8 cellular contexts compared by ENCODE assay signal in the genomic region with DNA sequence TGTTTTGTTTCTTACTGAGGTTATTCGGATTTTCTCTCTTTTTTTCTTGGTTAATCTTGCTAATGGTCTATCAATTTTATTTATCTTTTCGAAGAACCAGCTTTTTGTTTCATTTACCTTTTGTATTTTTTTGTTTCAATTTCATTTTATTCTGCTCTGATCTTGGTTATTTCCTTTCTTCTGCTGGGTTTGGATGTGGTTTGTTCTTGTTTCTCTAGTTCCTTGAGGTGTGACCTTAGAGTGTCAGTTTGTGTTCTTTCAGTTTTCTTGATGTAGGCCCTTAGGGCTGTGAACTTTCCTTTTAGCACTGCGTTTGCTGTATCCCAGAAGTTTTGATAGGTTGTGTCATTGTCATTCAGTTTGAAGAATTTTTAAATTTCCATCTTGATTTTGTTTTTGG.
DNase-seq lines count a peak whose midpoint lies in the region; ATAC-seq and FAIRE-seq lines count a peak whose summit lies in the region.
"Not testable (repeated sequence)": the region's sequence is repeated elsewhere in the genome, so short reads cannot be mapped to it uniquely, and the experiment has no call there.

No MANE protein-coding gene starts in this region.

- H3K27ac ChIP-seq in CD4-positive, CD25-positive, alpha-beta regulatory T cell (ENCODE audit: insufficient read depth, low read length, poor library complexity, severe bottlenecking), result not testable (repeated sequence)

- H3K9me3 ChIP-seq in CD4-positive, CD25-positive, alpha-beta regulatory T cell (ENCODE audit: control insufficient read depth in 2 of 2, low read length in 2 of 2), result not testable (repeated sequence)

- FAIRE-seq in endometrium (lab: Jason Lieb, UNC), result peak; percentile 65

- H3K27me3 Mint-ChIP-seq in CD4-positive, CD25-positive, alpha-beta regulatory T cell; IgD-negative memory B cell; T-helper 1 cell treated with Interleukin-12 subunit alpha and Interleukin-12 subunit beta and Interleukin-4 antibody, amounts not matched to agents 30 μg/mL and 1 μg/mL, for 36 hours (ENCODE audit: low read depth); activated CD4-positive, alpha-beta memory T cell treated with anti-CD3 and anti-CD28 coated beads, Interleukin-2, amount 10 ng/mL, durations not matched to agents 7 days and 5 days; activated T-helper 1 cell treated with anti-CD3 and anti-CD28 coated beads, Interleukin-12 subunit alpha, Interleukin-12 subunit beta, Interleukin-2, Interleukin-4 antibody, amounts not matched to agents 30 ng/mL and 10 ng/mL and 1 ng/mL, durations not matched to agents 14 hours and 24 hours and 36 hours (ENCODE audit: insufficient read depth); activated naive CD8-positive, alpha-beta T cell treated with anti-CD3 and anti-CD28 coated beads for 36 hours: not testable (repeated sequence)

- peak overlapping the region in 2 of 3 donors; percentile 0 to 18 for H3K27ac Mint-ChIP-seq in CD4-positive, CD25-positive, alpha-beta regulatory T cell
- peak overlapping the region in 2 of 3 donors; percentile 35 to 81 for H3K27ac Mint-ChIP-seq in IgD-negative memory B cell
- H3K27ac Mint-ChIP-seq in T-helper 1 cell treated with Interleukin-12 subunit alpha and Interleukin-12 subunit beta and Interleukin-4 antibody, amounts not matched to agents 30 μg/mL and 1 μg/mL, for 36 hours, result peak overlapping the region; percentile 86
- H3K27ac Mint-ChIP-seq in activated CD4-positive, alpha-beta memory T cell treated with anti-CD3 and anti-CD28 coated beads, Interleukin-2, amount 10 ng/mL, durations not matched to agents 7 days and 5 days, result peak overlapping the region; percentile 89
- H3K27ac Mint-ChIP-seq in activated T-helper 1 cell treated with anti-CD3 and anti-CD28 coated beads, Interleukin-12 subunit alpha, Interleukin-12 subunit beta, Interleukin-2, Interleukin-4 antibody, amounts not matched to agents 30 ng/mL and 10 ng/mL and 1 ng/mL, durations not matched to agents 14 hours and 24 hours and 36 hours, result peak overlapping the region; percentile 75
- H3K27ac Mint-ChIP-seq in activated naive CD8-positive, alpha-beta T cell treated with anti-CD3 and anti-CD28 coated beads for 36 hours, result peak overlapping the region; percentile 94
- peak overlapping the region; percentile 36 for H3K27ac Mint-ChIP-seq in stimulated activated effector memory CD8-positive, alpha-beta T cell treated with anti-CD3 and anti-CD28 coated beads, Interleukin-12 subunit alpha, Interleukin-12 subunit beta, amount 100 ng/mL, for 72 hours

- not testable (repeated sequence) for H3K4me1 ChIP-seq in CD4-positive, CD25-positive, alpha-beta regulatory T cell (ENCODE audit: control insufficient read depth, insufficient read depth, low read length, poor library complexity, severe bottlenecking)

- intact Hi-C loops in activated T-helper 1 cell treated with anti-CD3 and anti-CD28 coated beads, Interleukin-12 subunit alpha, Interleukin-12 subunit beta, Interleukin-2, Interleukin-4 antibody, amounts not matched to agents 30 ng/mL and 10 ng/mL and 1 ng/mL, durations not matched to agents 14 hours and 24 hours and 36 hours (cut with micrococcal nuclease), result loop anchor here (2.0 to 5.0 kb wide), 3 partner anchors 16 to 1774 kb away; no protein-coding TSS in a partner anchor

- peak overlapping the region; percentile 15 for H3K4me3 ChIP-seq in CD4-positive, CD25-positive, alpha-beta regulatory T cell (ENCODE audit: low read depth, low read length)

- H3K9me3 Mint-ChIP-seq in CD4-positive, CD25-positive, alpha-beta regulatory T cell, result peaks cover 0 to 16% (median 7%) of the 10 kb centered on the region in 7 donors
- peaks cover under 1 to 19% (median 4%) of the 10 kb centered on the region in 3 donors for H3K9me3 Mint-ChIP-seq in IgD-negative memory B cell
- peaks cover 30% of the 10 kb centered on the region for H3K9me3 Mint-ChIP-seq in T-helper 1 cell treated with Interleukin-12 subunit alpha and Interleukin-12 subunit beta and Interleukin-4 antibody, amounts not matched to agents 30 μg/mL and 1 μg/mL, for 36 hours
- peaks cover 11% of the 10 kb centered on the region for H3K9me3 Mint-ChIP-seq in activated CD4-positive, alpha-beta memory T cell treated with anti-CD3 and anti-CD28 coated beads, Interleukin-2, amount 10 ng/mL, durations not matched to agents 7 days and 5 days
- peaks cover 29% of the 10 kb centered on the region for H3K9me3 Mint-ChIP-seq in activated T-helper 1 cell treated with anti-CD3 and anti-CD28 coated beads, Interleukin-12 subunit alpha, Interleukin-12 subunit beta, Interleukin-2, Interleukin-4 antibody, amounts not matched to agents 30 ng/mL and 10 ng/mL and 1 ng/mL, durations not matched to agents 14 hours and 24 hours and 36 hours
- H3K9me3 Mint-ChIP-seq in activated naive CD8-positive, alpha-beta T cell treated with anti-CD3 and anti-CD28 coated beads for 36 hours, result peaks cover 45% of the 10 kb centered on the region
- H3K9me3 Mint-ChIP-seq in stimulated activated effector memory CD8-positive, alpha-beta T cell treated with anti-CD3 and anti-CD28 coated beads, Interleukin-12 subunit alpha, Interleukin-12 subunit beta, amount 100 ng/mL, for 72 hours, result not testable (repeated sequence)

- peaks cover 0 to 12% (median 9%) of the 10 kb centered on the region in 4 donors for H3K4me1 Mint-ChIP-seq in CD4-positive, CD25-positive, alpha-beta regulatory T cell
- not testable (repeated sequence) for H3K4me1 Mint-ChIP-seq in IgD-negative memory B cell
- peaks cover 42% of the 10 kb centered on the region for H3K4me1 Mint-ChIP-seq in T-helper 1 cell treated with Interleukin-12 subunit alpha and Interleukin-12 subunit beta and Interleukin-4 antibody, amounts not matched to agents 30 μg/mL and 1 μg/mL, for 36 hours (ENCODE audit: low read depth)
- peaks cover 40% of the 10 kb centered on the region for H3K4me1 Mint-ChIP-seq in activated CD4-positive, alpha-beta memory T cell treated with anti-CD3 and anti-CD28 coated beads, Interleukin-2, amount 10 ng/mL, durations not matched to agents 7 days and 5 days
- H3K4me1 Mint-ChIP-seq in activated T-helper 1 cell treated with anti-CD3 and anti-CD28 coated beads, Interleukin-12 subunit alpha, Interleukin-12 subunit beta, Interleukin-2, Interleukin-4 antibody, amounts not matched to agents 30 ng/mL and 10 ng/mL and 1 ng/mL, durations not matched to agents 14 hours and 24 hours and 36 hours (ENCODE audit: low read depth), result peaks cover 49% of the 10 kb centered on the region
- H3K4me1 Mint-ChIP-seq in activated naive CD8-positive, alpha-beta T cell treated with anti-CD3 and anti-CD28 coated beads for 36 hours, result peaks cover 56% of the 10 kb centered on the region
- peaks cover 45% of the 10 kb centered on the region for H3K4me1 Mint-ChIP-seq in stimulated activated effector memory CD8-positive, alpha-beta T cell treated with anti-CD3 and anti-CD28 coated beads, Interleukin-12 subunit alpha, Interleukin-12 subunit beta, amount 100 ng/mL, for 72 hours

- not testable (repeated sequence) for H3K36me3 Mint-ChIP-seq in CD4-positive, CD25-positive, alpha-beta regulatory T cell; IgD-negative memory B cell; stimulated activated effector memory CD8-positive, alpha-beta T cell treated with anti-CD3 and anti-CD28 coated beads, Interleukin-12 subunit alpha, Interleukin-12 subunit beta, amount 100 ng/mL, for 72 hours
- H3K36me3 Mint-ChIP-seq in T-helper 1 cell treated with Interleukin-12 subunit alpha and Interleukin-12 subunit beta and Interleukin-4 antibody, amounts not matched to agents 30 μg/mL and 1 μg/mL, for 36 hours (ENCODE audit: low read depth), result peaks cover 22% of the 10 kb centered on the region
- H3K36me3 Mint-ChIP-seq in activated CD4-positive, alpha-beta memory T cell treated with anti-CD3 and anti-CD28 coated beads, Interleukin-2, amount 10 ng/mL, durations not matched to agents 7 days and 5 days (ENCODE audit: low read depth), result peaks cover 38% of the 10 kb centered on the region
- H3K36me3 Mint-ChIP-seq in activated T-helper 1 cell treated with anti-CD3 and anti-CD28 coated beads, Interleukin-12 subunit alpha, Interleukin-12 subunit beta, Interleukin-2, Interleukin-4 antibody, amounts not matched to agents 30 ng/mL and 10 ng/mL and 1 ng/mL, durations not matched to agents 14 hours and 24 hours and 36 hours (ENCODE audit: low read depth), result peaks cover 19% of the 10 kb centered on the region
- H3K36me3 Mint-ChIP-seq in activated naive CD8-positive, alpha-beta T cell treated with anti-CD3 and anti-CD28 coated beads for 36 hours, result peaks cover 46% of the 10 kb centered on the region

- CTCF ChIA-PET in activated CD4-positive, alpha-beta memory T cell treated with anti-CD3 and anti-CD28 coated beads, Interleukin-2, amount 10 ng/mL, durations not matched to agents 7 days and 5 days (lab: Charles Lee), result not testable (repeated sequence)

- peak in 2 of 3 donors; percentile 1 to 62 for DNase-seq in CD4-positive, CD25-positive, alpha-beta regulatory T cell
- DNase-seq in activated CD4-positive, alpha-beta memory T cell treated with anti-CD3 and anti-CD28 coated beads, Interleukin-2, amount 10 ng/mL, durations not matched to agents 7 days and 5 days; activated naive CD8-positive, alpha-beta T cell treated with anti-CD3 and anti-CD28 coated beads for 36 hours; stimulated activated effector memory CD8-positive, alpha-beta T cell treated with anti-CD3 and anti-CD28 coated beads, Interleukin-12 subunit alpha, Interleukin-12 subunit beta, amount 100 ng/mL, for 72 hours (ENCODE audit: low spot score in 2 of 2): not testable (repeated sequence)
- DNase-seq in activated T-helper 1 cell treated with anti-CD3 and anti-CD28 coated beads, Interleukin-12 subunit alpha, Interleukin-12 subunit beta, Interleukin-2, Interleukin-4 antibody, amounts not matched to agents 30 ng/mL and 10 ng/mL and 1 ng/mL, durations not matched to agents 14 hours and 24 hours and 36 hours (ENCODE audit: low spot score), result peak; percentile 12

- not testable (repeated sequence) for H3K27me3 ChIP-seq in CD4-positive, CD25-positive, alpha-beta regulatory T cell (ENCODE audit: control insufficient read depth, insufficient read depth, low read length)

- peak overlapping the region in 3 of 4 donors; percentile 5 to 61 (median 23) for H3K4me3 Mint-ChIP-seq in CD4-positive, CD25-positive, alpha-beta regulatory T cell
- H3K4me3 Mint-ChIP-seq in IgD-negative memory B cell, result peak overlapping the region in 1 of 4 donors; percentile 76
- H3K4me3 Mint-ChIP-seq in T-helper 1 cell treated with Interleukin-12 subunit alpha and Interleukin-12 subunit beta and Interleukin-4 antibody, amounts not matched to agents 30 μg/mL and 1 μg/mL, for 36 hours, result peak overlapping the region; percentile 70
- H3K4me3 Mint-ChIP-seq in activated CD4-positive, alpha-beta memory T cell treated with anti-CD3 and anti-CD28 coated beads, Interleukin-2, amount 10 ng/mL, durations not matched to agents 7 days and 5 days, result peak overlapping the region; percentile 65
- peak overlapping the region; percentile 59 for H3K4me3 Mint-ChIP-seq in activated T-helper 1 cell treated with anti-CD3 and anti-CD28 coated beads, Interleukin-12 subunit alpha, Interleukin-12 subunit beta, Interleukin-2, Interleukin-4 antibody, amounts not matched to agents 30 ng/mL and 10 ng/mL and 1 ng/mL, durations not matched to agents 14 hours and 24 hours and 36 hours
- H3K4me3 Mint-ChIP-seq in activated naive CD8-positive, alpha-beta T cell treated with anti-CD3 and anti-CD28 coated beads for 36 hours, result peak overlapping the region; percentile 77
- H3K4me3 Mint-ChIP-seq in stimulated activated effector memory CD8-positive, alpha-beta T cell treated with anti-CD3 and anti-CD28 coated beads, Interleukin-12 subunit alpha, Interleukin-12 subunit beta, amount 100 ng/mL, for 72 hours, result peak overlapping the region; percentile 50

- not testable (repeated sequence) for H3K36me3 ChIP-seq in CD4-positive, CD25-positive, alpha-beta regulatory T cell (ENCODE audit: control insufficient read depth, insufficient read depth, low read length)

- not testable (repeated sequence) for ATAC-seq in CD4-positive, CD25-positive, alpha-beta regulatory T cell (ENCODE audit: low read depth in 2 of 2); stimulated activated effector memory CD8-positive, alpha-beta T cell treated with anti-CD3 and anti-CD28 coated beads, Interleukin-12 subunit alpha, Interleukin-12 subunit beta, amount 100 ng/mL, for 72 hours

- POLR2A ChIA-PET in activated CD4-positive, alpha-beta memory T cell treated with anti-CD3 and anti-CD28 coated beads, Interleukin-2, amount 10 ng/mL, durations not matched to agents 7 days and 5 days (lab: Charles Lee), result not testable (repeated sequence)

Comparison
In these comparisons a context has a peak if more than half of its experiments do, and no peak if none do; other contexts are left out.
1. H3K27ac Mint-ChIP-seq: peak in every context shown above with its lines; median percentile 94 in activated naive CD8-positive, alpha-beta T cell treated with anti-CD3 and anti-CD28 coated beads for 36 hours; 89 in activated CD4-positive, alpha-beta memory T cell treated with anti-CD3 and anti-CD28 coated beads, Interleukin-2, amount 10 ng/mL, durations not matched to agents 7 days and 5 days; 86 in T-helper 1 cell treated with Interleukin-12 subunit alpha and Interleukin-12 subunit beta and Interleukin-4 antibody, amounts not matched to agents 30 μg/mL and 1 μg/mL, for 36 hours; 75 in activated T-helper 1 cell treated with anti-CD3 and anti-CD28 coated beads, Interleukin-12 subunit alpha, Interleukin-12 subunit beta, Interleukin-2, Interleukin-4 antibody, amounts not matched to agents 30 ng/mL and 10 ng/mL and 1 ng/mL, durations not matched to agents 14 hours and 24 hours and 36 hours; 58 in IgD-negative memory B cell; 36 in stimulated activated effector memory CD8-positive, alpha-beta T cell treated with anti-CD3 and anti-CD28 coated beads, Interleukin-12 subunit alpha, Interleukin-12 subunit beta, amount 100 ng/mL, for 72 hours; 9 in CD4-positive, CD25-positive, alpha-beta regulatory T cell.